Comparison of ENCODE assay signal across 8 cellular contexts in genomic region chr10:44995914-44996633, GRCh38. TPM values are rescaled to one million over a fixed set of nuclear protein-coding genes. Genes with fewer than 3 reads are reported as not detected.
DNase-seq lines count a peak whose midpoint lies in the region; FAIRE-seq and TF ChIP-seq lines count a peak whose summit lies in the region.

No MANE protein-coding gene starts in this region.

- no peaks in the 10 kb centered on the region for H3K27me3 ChIP-seq in duodenal mucosa (ENCODE audit: control insufficient read depth in 1 of 2, insufficient read depth in 2 of 2, low read length in 2 of 2)
- no peaks in the 10 kb centered on the region for H3K27me3 ChIP-seq in transverse colon

- H3K36me3 ChIP-seq in duodenal mucosa (ENCODE audit: control insufficient read depth in 1 of 2, insufficient read depth in 2 of 2, low read length in 2 of 2) (peaks cover 6 to 28% of the 10 kb centered on the region in 2 donors), transverse colon (no peaks in the 10 kb centered on the region)

- FAIRE-seq in GM19239 (lab: Jason Lieb, UNC) = no peak

- H3K36me3 Mint-ChIP-seq in T-helper 1 cell treated with Interleukin-12 subunit alpha and Interleukin-12 subunit beta and Interleukin-4 antibody, amounts not matched to agents 30 μg/mL and 1 μg/mL, for 36 hours (ENCODE audit: low read depth) = no peaks in the 10 kb centered on the region

- H3K4me3 Mint-ChIP-seq in T-helper 1 cell treated with Interleukin-12 subunit alpha and Interleukin-12 subunit beta and Interleukin-4 antibody, amounts not matched to agents 30 μg/mL and 1 μg/mL, for 36 hours = no peak overlapping the region

- H3K4me3 ChIP-seq in duodenal mucosa (ENCODE audit: low read depth in 1 of 2, low read length in 2 of 2) (no peak overlapping the region), transverse colon (no peak overlapping the region)

- H3K9ac ChIP-seq in duodenal mucosa (ENCODE audit: low read depth in 1 of 2, low read length in 2 of 2) = peak overlapping the region in 1 of 2 donors; percentile 6

- DNase-seq in T-helper 1 cell (no peak), midbrain (lab: John Stamatoyannopoulos, UW) (peak; percentile 70), transverse colon (no peak), GM19239 (ENCODE audit: insufficient read length, low spot score) (no peak), cortex of kidney (lab: John Stamatoyannopoulos, UW) (no peak)
- DNase-seq in activated CD4-positive, CD25-positive, alpha-beta regulatory T cell treated with anti-CD3 and anti-CD28 coated beads, Interleukin-2, amount 50 U/mL, for 72 hours = no peak

- H3K27ac Mint-ChIP-seq in T-helper 1 cell treated with Interleukin-12 subunit alpha and Interleukin-12 subunit beta and Interleukin-4 antibody, amounts not matched to agents 30 μg/mL and 1 μg/mL, for 36 hours = peak overlapping the region; percentile 14

- no peak for TF ChIP-seq EP300 in transverse colon (IDR thresholded peaks at IDR 0.05; ENCODE audit: low read depth)

- intact Hi-C loops in transverse colon (cut with DNase I; ENCODE audit: low total_unique reads) = loop anchor here (2.0 kb wide), 1 partner anchor 33 kb away; no protein-coding TSS in a partner anchor

- in situ Hi-C loops in transverse colon (cut with MboI; ENCODE audit: low pct_ligation_motif_present in 1 of 4, low pct_unique_long_range_greater_than_20kb in 1 of 4, low sequenced_read_pairs in 3 of 4) = no loop called here

- H3K27me3 Mint-ChIP-seq in T-helper 1 cell treated with Interleukin-12 subunit alpha and Interleukin-12 subunit beta and Interleukin-4 antibody, amounts not matched to agents 30 μg/mL and 1 μg/mL, for 36 hours (ENCODE audit: low read depth) = peaks cover 19% of the 10 kb centered on the region

- peaks cover 35% of the 10 kb centered on the region for H3K4me1 Mint-ChIP-seq in T-helper 1 cell treated with Interleukin-12 subunit alpha and Interleukin-12 subunit beta and Interleukin-4 antibody, amounts not matched to agents 30 μg/mL and 1 μg/mL, for 36 hours (ENCODE audit: low read depth)

- TF ChIP-seq CTCF in transverse colon (IDR thresholded peaks at IDR 0.05) = no peak

- no peaks in the 10 kb centered on the region for H3K9me3 Mint-ChIP-seq in T-helper 1 cell treated with Interleukin-12 subunit alpha and Interleukin-12 subunit beta and Interleukin-4 antibody, amounts not matched to agents 30 μg/mL and 1 μg/mL, for 36 hours

- TF ChIP-seq POLR2A in transverse colon (IDR thresholded peaks at IDR 0.05) = peak; percentile 7

- H3K27ac ChIP-seq in duodenal mucosa (ENCODE audit: low read depth, low read length) (peak overlapping the region; percentile 72), transverse colon (peak overlapping the region; percentile 79 to 86 (median 83))

- WGBS in transverse colon (ENCODE audit: low coverage in 1 of 2), 2 donors = 51% methylated on average over 9 of the region's 9 CpGs; no CpG with 5 or more reads in 1 of the 2 donors

- H3K4me1 ChIP-seq in duodenal mucosa (ENCODE audit: control insufficient read depth in 1 of 2, insufficient read depth in 2 of 2, low read length in 2 of 2) (peaks cover 14 to 28% of the 10 kb centered on the region in 2 donors), transverse colon (peaks cover 14 to 49% (median 25%) of the 10 kb centered on the region in 4 donors)

- H3K9me3 ChIP-seq in duodenal mucosa (ENCODE audit: control insufficient read depth in 1 of 2, low read length in 2 of 2) (no peaks in the 10 kb centered on the region), transverse colon (no peaks in the 10 kb centered on the region)

RNA-seq across cellular contexts. Expression of gene ZNF22, which starts 4.6 kb away (rescaled TPM):
- total RNA-seq in transverse colon = 10 to 100 TPM in 1 of 4 donors, 1 to 10 TPM in 3; 4.6 to 14.3 (median 9.5) TPM

RNA-seq across cellular contexts. Expression of gene DEPP1, which starts 17.5 kb away (rescaled TPM):
- 100 to 1,000 TPM in 2 of 4 donors, 10 to 100 TPM in 2; 14.6 to 109 (median 76.6) TPM for total RNA-seq in transverse colon

RNA-seq across cellular contexts. Expression of gene RASSF4, which starts 36.5 kb away (rescaled TPM):
- total RNA-seq in transverse colon = 10 to 100 TPM; 26.8 to 37.8 (median 27.5) TPM
